24 cellular contexts compared by ENCODE assay signal in the genomic region with DNA sequence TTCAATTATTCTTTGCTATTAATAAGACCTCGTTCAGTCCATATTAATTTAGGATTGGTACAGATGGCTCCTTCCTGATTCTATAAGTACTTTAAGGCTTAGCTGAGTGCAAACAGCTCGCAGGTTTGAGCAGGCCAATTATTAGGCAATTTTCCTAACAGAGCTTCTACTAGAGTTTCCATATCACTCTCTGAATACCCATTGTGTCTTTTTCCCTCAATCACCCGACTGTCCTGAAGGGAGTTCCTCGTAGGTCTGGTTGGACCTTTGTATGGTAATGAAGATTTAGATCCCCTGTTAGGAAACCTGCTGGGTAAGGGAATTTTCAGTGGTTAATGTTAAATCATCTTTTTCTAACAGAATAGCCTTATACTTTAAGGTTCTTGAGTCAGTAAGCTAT.
DNase-seq lines count a peak whose midpoint lies in the region; ATAC-seq and TF ChIP-seq lines count a peak whose summit lies in the region.
"Had no signal": no experiment of that assay in that cellular context is flagged by ENCODE, and none has a peak within 500 bp of the region (broad histone marks: within the 10 kb centered on the region; RNA-seq: fewer than 3 reads in every experiment).

No MANE protein-coding gene starts in this region.

- no peak overlapping the region for H3K4me3 ChIP-seq in GM23338
- no peak overlapping the region for H3K4me3 ChIP-seq in OCI-LY3 (ENCODE audit: low read length)
- H3K4me3 ChIP-seq: BLaER1 treated with 17β-estradiol and CSF1 and Interleukin-3, amounts not matched to agents 10 nM and 100 nM; HAP-1; PC-9; SJCRH30 had no signal

- H4K20me1 ChIP-seq in GM23338 (replicated peaks; ENCODE audit: insufficient read depth) (no peaks in the 10 kb centered on the region), OCI-LY3 (ENCODE audit: insufficient read depth, low read length) (no peaks in the 10 kb centered on the region)

- no peaks in the 10 kb centered on the region; the same call in 1 of the 2 replicates for H3K36me3 ChIP-seq in GM23338 (ENCODE audit: insufficient read depth)
- H3K36me3 ChIP-seq in OCI-LY3 (replicated peaks; ENCODE audit: low read depth, low read length) = peaks cover 3% of the 10 kb centered on the region
- H3K36me3 ChIP-seq: HAP-1, SJCRH30 had no signal

- H3F3A ChIP-seq in GM23338 (replicated peaks; ENCODE audit: low read depth) = peaks cover 5% of the 10 kb centered on the region; the same call in 1 of the 2 replicates

- no peaks in the 10 kb centered on the region for H3K9me3 ChIP-seq in OCI-LY3 (ENCODE audit: insufficient read depth, low read length)
- H3K9me3 ChIP-seq: SJCRH30 had no signal

- H2AFZ ChIP-seq in GM23338 (no peak overlapping the region), OCI-LY3 (ENCODE audit: low read depth, low read length) (no peak overlapping the region)
- H2AFZ ChIP-seq: PC-9 had no signal

- H3K4me2 ChIP-seq in GM23338 (peak overlapping the region; percentile 18; the same call in 1 of the 2 replicates), OCI-LY3 (ENCODE audit: low read length) (0 out of 2 replicates have a peak overlapping the region, but pooled peaks have one; percentile 16)
- H3K4me2 ChIP-seq: BLaER1 treated with 17β-estradiol and CSF1 and Interleukin-3, amounts not matched to agents 10 nM and 100 nM; PC-9 had no signal

- TF ChIP-seq CTCF in GM23338 (conservative IDR thresholded peaks at IDR 0.05; ENCODE audit: low read depth in 2 of 2) (no peak), OCI-LY3 (IDR thresholded peaks at IDR 0.05; ENCODE audit: low read depth, low read length) (no peak)

- H3K4me1 ChIP-seq in GM23338 (ENCODE audit: insufficient read depth) (peaks cover 29% of the 10 kb centered on the region), OCI-LY3 (ENCODE audit: low read length) (peaks cover 47% of the 10 kb centered on the region)
- H3K4me1 ChIP-seq: BLaER1 treated with 17β-estradiol and CSF1 and Interleukin-3, amounts not matched to agents 10 nM and 100 nM; HAP-1; SJCRH30 had no signal

- peaks cover 36% of the 10 kb centered on the region for H3K4me1 Mint-ChIP-seq in GM23338

- DNase-seq in GM23338 (ENCODE audit: low spot score) (no peak), NCI-H524 (lab: John Stamatoyannopoulos, UW) (peak; percentile 12 to 74), cortex of kidney (lab: John Stamatoyannopoulos, UW) (no peak), NCI-H526 (lab: John Stamatoyannopoulos, UW) (no peak), NCI-H1694 treated with DMSO at 0.1 percent for 48 hours (lab: John Stamatoyannopoulos, UW) (no peak), anterior cingulate cortex (lab: John Stamatoyannopoulos, UW) (no peak)
- DNase-seq: CD4-positive, alpha-beta T cell; DMS53; Karpas-422; NCI-H1105; NCI-H1436 treated with DMSO at 0.1 percent for 48 hours; NCI-H2029; NCI-H446; NCI-H69; NK-92 treated with Interleukin-12 subunit alpha and Interleukin-12 subunit beta, amount 100 ng/mL, for 24 hours; PC-9; SJCRH30 had no signal

- peaks cover 28% of the 10 kb centered on the region for H3K9me3 Mint-ChIP-seq in GM23338

- H3K79me2 ChIP-seq in GM23338 (replicated peaks; ENCODE audit: insufficient read depth) (peaks cover 27% of the 10 kb centered on the region), OCI-LY3 (ENCODE audit: low read length) (peaks cover 13% of the 10 kb centered on the region; the same call in 1 of the 2 replicates)

- H3K27ac ChIP-seq in GM23338 (ENCODE audit: low read depth) (peak overlapping the region; percentile 72; the same call in 1 of the 2 replicates), OCI-LY3 (ENCODE audit: low read length) (no peak overlapping the region)
- H3K27ac ChIP-seq: BLaER1 treated with 17β-estradiol and CSF1 and Interleukin-3, amounts not matched to agents 10 nM and 100 nM; HL-60; PC-9; SJCRH30 had no signal

- ATAC-seq in GM23338 (no peak; the same call in 2 of the 3 replicates), esophagus mucosa (peak; percentile 58)
- ATAC-seq: HepG2, Right ventricle myocardium inferior had no signal

- peaks cover 47% of the 10 kb centered on the region for H3K36me3 Mint-ChIP-seq in GM23338 (ENCODE audit: low read depth)

- no peak overlapping the region for H3K9ac ChIP-seq in OCI-LY3 (ENCODE audit: low read length)
- H3K9ac ChIP-seq: BLaER1 treated with 17β-estradiol and CSF1 and Interleukin-3, amounts not matched to agents 10 nM and 100 nM had no signal

- H3K27me3 Mint-ChIP-seq in GM23338 (ENCODE audit: insufficient read depth, low read depth, poor library complexity) = peaks cover 7% of the 10 kb centered on the region
- H3K27me3 Mint-ChIP-seq: CD4-positive, alpha-beta T cell had no signal

- H3K4me3 Mint-ChIP-seq in GM23338 = no peak overlapping the region
- H3K4me3 Mint-ChIP-seq: CD4-positive, alpha-beta T cell had no signal

- no peak overlapping the region; the same call in 1 of the 2 replicates for H3K27ac Mint-ChIP-seq in GM23338
- H3K27ac Mint-ChIP-seq: CD4-positive, alpha-beta T cell had no signal

- no peaks in the 10 kb centered on the region for H3K9me2 ChIP-seq in GM23338 (ENCODE audit: insufficient read depth)

- H3K27me3 ChIP-seq in GM23338 (ENCODE audit: insufficient read depth) (no peaks in the 10 kb centered on the region), OCI-LY3 (ENCODE audit: low read depth, low read length) (no peaks in the 10 kb centered on the region)
- H3K27me3 ChIP-seq: BLaER1 treated with 17β-estradiol and CSF1 and Interleukin-3, amounts not matched to agents 10 nM and 100 nM; SJCRH30 had no signal

TF ChIP-seq in GM23338, 12 proteins besides CTCF, POLR2A, EP300 and RAD21 (continues in another document):
- TF ChIP-seq ZNF462 (CRISPR knock-in tag; IDR thresholded peaks at IDR 0.05) (peak; percentile 35; the same call in 1 of the 2 replicates), ETS1 (IDR thresholded peaks at IDR 0.05) (no peak), EZH2phosphoT487 (IDR thresholded peaks at IDR 0.05; ENCODE audit: unreplicated experiment) (no peak), ZNF114 (CRISPR knock-in tag; IDR thresholded peaks at IDR 0.05) (no peak)

Comparison
In these comparisons a context has a peak if more than half of its experiments do, and no peak if none do; other contexts are left out.
1. DNase-seq: peak in NCI-H524 (2 of 2); none in GM23338 (single experiment), cortex of kidney (single experiment), NCI-H526 (0 of 2), NCI-H1694 treated with DMSO at 0.1 percent for 48 hours (single experiment) and anterior cingulate cortex (0 of 58).